8 cellular contexts compared by ENCODE assay signal in genomic region chr6:42782689-42783176, GRCh38. TPM values are rescaled to one million over a fixed set of nuclear protein-coding genes. Genes with fewer than 3 reads are reported as not detected.
DNase-seq lines count a peak whose midpoint lies in the region; ATAC-seq and TF ChIP-seq lines count a peak whose summit lies in the region.

No MANE protein-coding gene starts in this region.

- H3K4me1 ChIP-seq in CD8-positive, alpha-beta T cell (ENCODE audit: insufficient read depth, low read length), result peaks cover 46% of the 10 kb centered on the region
- H3K4me1 ChIP-seq in upper lobe of right lung, result peaks cover 29% of the 10 kb centered on the region

- H3K36me3 Mint-ChIP-seq in CD8-positive, alpha-beta T cell, result peaks cover 19% of the 10 kb centered on the region
- H3K36me3 Mint-ChIP-seq in T-helper 17 cell (ENCODE audit: low read depth), result peaks cover 3% of the 10 kb centered on the region
- H3K36me3 Mint-ChIP-seq in progenitor cell of endocrine pancreas (ENCODE audit: insufficient read depth), result no peaks in the 10 kb centered on the region

- H3K9me3 Mint-ChIP-seq in CD8-positive, alpha-beta T cell, result no peaks in the 10 kb centered on the region
- no peaks in the 10 kb centered on the region for H3K9me3 Mint-ChIP-seq in progenitor cell of endocrine pancreas (ENCODE audit: low read depth)

- DNase-seq in CD8-positive, alpha-beta T cell, result peak; percentile 62 to 86 (median 72)
- DNase-seq in NCI-H128 (lab: John Stamatoyannopoulos, UW; ENCODE audit: unreplicated experiment) (peak; percentile 39), T-helper 17 cell (peak; percentile 58 to 68 (median 59)), amniotic stem cell (lab: John Stamatoyannopoulos, UW) (peak; percentile 72), left ventricle myocardium superior (peak; percentile 86), progenitor cell of endocrine pancreas (ENCODE audit: low spot score, unreplicated experiment) (peak; percentile 60), upper lobe of right lung (peak; percentile 89)

- peak overlapping the region; percentile 100 for H3K27ac Mint-ChIP-seq in CD8-positive, alpha-beta T cell
- H3K27ac Mint-ChIP-seq in T-helper 17 cell (no peak overlapping the region), progenitor cell of endocrine pancreas (peak overlapping the region; percentile 98)

- POLR2A ChIA-PET in CD8-positive, alpha-beta T cell (lab: Charles Lee), result interaction anchor here (0.5 to 14.2 kb wide), 22 partner anchors 10 to 360 kb away, joined by 3 to 372 read pairs (median 6); partner anchors contain the start of genes CNPY3, PEX6, RPL7L1 and TBCC

- peak overlapping the region; percentile 96 for H3K4me3 Mint-ChIP-seq in CD8-positive, alpha-beta T cell
- no peak overlapping the region for H3K4me3 Mint-ChIP-seq in T-helper 17 cell
- peak overlapping the region; percentile 94 for H3K4me3 Mint-ChIP-seq in progenitor cell of endocrine pancreas (ENCODE audit: low read depth)

- H3K27ac ChIP-seq in CD8-positive, alpha-beta T cell (ENCODE audit: low read depth, low read length), result peak overlapping the region; percentile 100
- peak overlapping the region; percentile 100 for H3K27ac ChIP-seq in upper lobe of right lung

- H3K4me3 ChIP-seq in CD8-positive, alpha-beta T cell (ENCODE audit: low read depth, low read length), result peak overlapping the region; percentile 74
- H3K4me3 ChIP-seq in upper lobe of right lung, result peak overlapping the region; percentile 95

- peaks cover 26% of the 10 kb centered on the region for H3K4me1 Mint-ChIP-seq in CD8-positive, alpha-beta T cell (ENCODE audit: low read depth)
- H3K4me1 Mint-ChIP-seq in T-helper 17 cell, result peaks cover 33% of the 10 kb centered on the region
- H3K4me1 Mint-ChIP-seq in progenitor cell of endocrine pancreas (ENCODE audit: low read depth), result peaks cover 20% of the 10 kb centered on the region

- H3K27me3 ChIP-seq in CD8-positive, alpha-beta T cell (ENCODE audit: insufficient read depth, low read length), result no peaks in the 10 kb centered on the region
- no peaks in the 10 kb centered on the region for H3K27me3 ChIP-seq in upper lobe of right lung

- intact Hi-C loops in CD8-positive, alpha-beta T cell (cut with DNase I, micrococcal nuclease), result loop anchor here (1.0 to 5.0 kb wide), 5 partner anchors 11 to 95 kb away; partner anchors contain the start of genes TBCC (in 2 of the 2) and RPL7L1 (in 1 of the 2)
- intact Hi-C loops in left ventricle myocardium superior (cut with micrococcal nuclease) (no loop called here), upper lobe of right lung (cut with DNase I) (no loop called here)

- peak; percentile 53 for ATAC-seq in CD8-positive, alpha-beta T cell
- ATAC-seq in GM21723 (IDR thresholded peaks at IDR 0.05; ENCODE audit: unreplicated experiment), result peak; percentile 10
- peak; percentile 64 for ATAC-seq in T-helper 17 cell
- ATAC-seq in left ventricle myocardium superior, result peak; percentile 75
- peak; percentile 76 for ATAC-seq in upper lobe of right lung

- TF ChIP-seq CTCF in CD8-positive, alpha-beta T cell (IDR thresholded peaks at IDR 0.05), result no peak
- TF ChIP-seq CTCF in progenitor cell of endocrine pancreas (IDR thresholded peaks at IDR 0.05; ENCODE audit: unreplicated experiment) (no peak), upper lobe of right lung (IDR thresholded peaks at IDR 0.05) (no peak)

- H3K27me3 Mint-ChIP-seq in CD8-positive, alpha-beta T cell (ENCODE audit: low read depth), result no peaks in the 10 kb centered on the region
- H3K27me3 Mint-ChIP-seq in T-helper 17 cell, result no peaks in the 10 kb centered on the region
- H3K27me3 Mint-ChIP-seq in progenitor cell of endocrine pancreas, result no peaks in the 10 kb centered on the region

- no peaks in the 10 kb centered on the region for H3K36me3 ChIP-seq in CD8-positive, alpha-beta T cell (ENCODE audit: insufficient read depth, low read length)
- H3K36me3 ChIP-seq in upper lobe of right lung, result no peaks in the 10 kb centered on the region

- CTCF ChIA-PET in CD8-positive, alpha-beta T cell (lab: Charles Lee), result interaction anchor here (0.7 to 7.6 kb wide), 3 partner anchors 12 to 77 kb away, joined by 3 to 50 read pairs (median 24); partner anchors contain the start of gene TBCC

- no peaks in the 10 kb centered on the region for H3K9me3 ChIP-seq in CD8-positive, alpha-beta T cell (ENCODE audit: low read length)
- H3K9me3 ChIP-seq in T-helper 17 cell (ENCODE audit: control insufficient read depth, low read length, poor library complexity, severe bottlenecking) (no peaks in the 10 kb centered on the region), upper lobe of right lung (no peaks in the 10 kb centered on the region)

RNA-seq across cellular contexts. Expression of gene BICRAL, which starts 0.9 kb away (rescaled TPM):
- 10 to 100 TPM; 14.4 to 14.8 TPM for total RNA-seq in CD8-positive, alpha-beta T cell
- total RNA-seq in T-helper 17 cell (10 to 100 TPM; 31.9 to 34.1 TPM), left ventricle myocardium superior (13.0 TPM), progenitor cell of endocrine pancreas (13.2 and 14.4 TPM in 2 replicates), upper lobe of right lung (21.0 TPM)

RNA-seq across cellular contexts. Expression of gene TBCC, which starts 36.8 kb away (rescaled TPM):
- 10 to 100 TPM; 70.5 to 74.1 TPM for total RNA-seq in CD8-positive, alpha-beta T cell
- total RNA-seq in T-helper 17 cell (10 to 100 TPM; 71.5 to 73.2 TPM), left ventricle myocardium superior (10.6 TPM), progenitor cell of endocrine pancreas (26.8 and 28.4 TPM in 2 replicates), upper lobe of right lung (17.8 TPM)

Comparison
In these comparisons a context has a peak if more than half of its experiments do, and no peak if none do; other contexts are left out.
1. Peak in every context shown above with its lines: DNase-seq, ATAC-seq, H3K4me3 ChIP-seq and H3K27ac ChIP-seq.
2. ATAC-seq: peak in every context shown above with its lines; median percentile 76 in upper lobe of right lung; 75 in left ventricle myocardium superior; 64 in T-helper 17 cell; 53 in CD8-positive, alpha-beta T cell; 10 in GM21723.
3. DNase-seq: peak in every context shown above with its lines; median percentile 89 in upper lobe of right lung; 86 in left ventricle myocardium superior; 72 in CD8-positive, alpha-beta T cell; 72 in amniotic stem cell; 60 in progenitor cell of endocrine pancreas; 59 in T-helper 17 cell; 39 in NCI-H128.
4. intact Hi-C loops: an anchor here in CD8-positive, alpha-beta T cell (1.0 to 5.0 kb wide); none called in left ventricle myocardium superior and upper lobe of right lung.